8 cellular contexts compared by ENCODE assay signal in the genomic region with DNA sequence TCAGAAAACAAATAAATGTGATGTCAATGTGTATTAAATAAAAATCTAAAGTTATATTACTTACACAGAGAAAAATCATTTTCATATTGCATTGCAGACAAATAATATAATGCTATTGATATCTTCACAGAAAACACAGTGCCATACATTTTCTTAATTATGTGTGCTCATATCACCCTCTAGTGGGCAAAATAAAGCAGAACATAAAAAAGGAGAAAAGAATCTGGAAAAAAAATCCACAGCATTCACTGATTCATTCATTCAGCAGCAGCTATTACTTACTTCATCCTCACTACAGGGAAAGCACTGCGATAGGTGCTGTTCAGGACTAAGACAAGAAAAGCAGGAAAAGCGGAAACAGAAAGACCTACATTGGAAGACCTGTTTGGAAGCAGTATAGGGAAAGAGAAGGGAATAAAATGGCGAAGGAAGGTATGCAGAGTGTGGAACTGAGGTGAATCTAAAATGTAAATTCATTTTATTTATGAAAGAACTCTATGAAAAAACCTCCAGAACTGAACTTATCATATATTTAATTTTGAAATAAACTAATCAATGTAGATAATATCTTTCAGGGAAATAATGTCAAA.
A peak's percentile ranks its signal among the peaks of the same experiment; 100 is the strongest.
DNase-seq lines count a peak whose midpoint lies in the region; ATAC-seq and TF ChIP-seq lines count a peak whose summit lies in the region.

No MANE protein-coding gene starts in this region.

- H2BK120ac ChIP-seq in neuronal stem cell (ENCODE audit: low read depth, low read length): no peak overlapping the region

- no peak overlapping the region for H3K14ac ChIP-seq in neuronal stem cell (ENCODE audit: low read length)

- no peak overlapping the region for H2BK15ac ChIP-seq in neuronal stem cell (ENCODE audit: low read length)

- H3K9ac ChIP-seq in neuronal stem cell (ENCODE audit: low read depth, low read length, poor library complexity): no peak overlapping the region

- no peak overlapping the region for H3K27ac Mint-ChIP-seq in stimulated activated naive CD8-positive, alpha-beta T cell treated with anti-CD3 and anti-CD28 coated beads, Interleukin-15, amount 100 ng/mL, for 72 hours

- H3K9me3 Mint-ChIP-seq in stimulated activated naive CD8-positive, alpha-beta T cell treated with anti-CD3 and anti-CD28 coated beads, Interleukin-15, amount 100 ng/mL, for 72 hours: no peaks in the 10 kb centered on the region

- H3K4ac ChIP-seq in neuronal stem cell (ENCODE audit: low read length): no peak overlapping the region

- no peaks in the 10 kb centered on the region for H3K27me3 Mint-ChIP-seq in stimulated activated naive CD8-positive, alpha-beta T cell treated with anti-CD3 and anti-CD28 coated beads, Interleukin-15, amount 100 ng/mL, for 72 hours

- no CpG with 5 or more reads among the region's 3 CpGs for WGBS in neuronal stem cell (ENCODE audit: extremely low coverage in 2 of 2, insufficient read length in 2 of 2, insufficient replicate concordance in 1 of 2), 2 donors

- DNase-seq in A172 (ENCODE audit: low spot score): peak; percentile 19
- DNase-seq in GM06990 (ENCODE audit: extremely low read depth, insufficient read length): peak; percentile 23
- peak; percentile 31 for DNase-seq in NCI-H748 treated with DMSO at 0.1 percent for 48 hours (lab: John Stamatoyannopoulos, UW)
- DNase-seq in dermis blood vessel endothelial cell: peak; percentile 62
- peak; percentile 9 for DNase-seq in neuronal stem cell (ENCODE audit: low spot score)
- no peak for DNase-seq in stimulated activated naive CD8-positive, alpha-beta T cell treated with anti-CD3 and anti-CD28 coated beads, Interleukin-15, amount 100 ng/mL, for 72 hours
- no peak for DNase-seq in GM19240 (ENCODE audit: insufficient read length, low spot score)

- H2BK12ac ChIP-seq in neuronal stem cell (ENCODE audit: low read length): no peak overlapping the region

- peak; percentile 64 for ATAC-seq in HG03064 (IDR thresholded peaks at IDR 0.05; ENCODE audit: low read depth, unreplicated experiment)
- ATAC-seq in stimulated activated naive CD8-positive, alpha-beta T cell treated with anti-CD3 and anti-CD28 coated beads, Interleukin-15, amount 100 ng/mL, for 72 hours: no peak

- no peaks in the 10 kb centered on the region for H3K9me3 ChIP-seq in neuronal stem cell (replicated peaks in 1 of 2; ENCODE audit: control insufficient read depth in 2 of 2, insufficient read depth in 1 of 2, low read depth in 1 of 2, low read length in 2 of 2)

- no peak overlapping the region for H3K23ac ChIP-seq in neuronal stem cell (ENCODE audit: low read depth, low read length, poor library complexity)

- no peak overlapping the region for H4K91ac ChIP-seq in neuronal stem cell (ENCODE audit: low read depth, low read length, poor library complexity)

- no peak overlapping the region for H3K4me3 Mint-ChIP-seq in stimulated activated naive CD8-positive, alpha-beta T cell treated with anti-CD3 and anti-CD28 coated beads, Interleukin-15, amount 100 ng/mL, for 72 hours

- H4K8ac ChIP-seq in neuronal stem cell (ENCODE audit: low read depth, low read length): no peak overlapping the region

- no peaks in the 10 kb centered on the region for H3K4me1 Mint-ChIP-seq in stimulated activated naive CD8-positive, alpha-beta T cell treated with anti-CD3 and anti-CD28 coated beads, Interleukin-15, amount 100 ng/mL, for 72 hours

- H3K27ac ChIP-seq in neuronal stem cell (replicated peaks; ENCODE audit: low read length): no peak overlapping the region

- H3K4me2 ChIP-seq in neuronal stem cell (ENCODE audit: insufficient read depth, low read length, poor library complexity, severe bottlenecking): no peak overlapping the region

- TF ChIP-seq CTCF in GM06990 (IDR thresholded peaks at IDR 0.05; ENCODE audit: insufficient read depth, low read length, poor library complexity, severe bottlenecking): peak; percentile 56

- no peak overlapping the region for H2BK5ac ChIP-seq in neuronal stem cell (ENCODE audit: low read length)

- H3K79me1 ChIP-seq in neuronal stem cell (ENCODE audit: low read depth, low read length): no peaks in the 10 kb centered on the region

- H3K36me3 ChIP-seq in GM06990 (ENCODE audit: control insufficient read depth, insufficient read depth, low read length) (peaks cover 3% of the 10 kb centered on the region), neuronal stem cell (replicated peaks in 1 of 2; ENCODE audit: control insufficient read depth in 2 of 2, insufficient read depth in 2 of 2, low read length in 2 of 2) (peaks cover 0 to 29% of the 10 kb centered on the region in 2 donors)

- no peak overlapping the region for H2AK5ac ChIP-seq in neuronal stem cell (ENCODE audit: low read depth, low read length)

- no peak overlapping the region for H3K18ac ChIP-seq in neuronal stem cell (ENCODE audit: low read length)

- H3K4me1 ChIP-seq in neuronal stem cell (ENCODE audit: control insufficient read depth in 2 of 2, insufficient read depth in 1 of 2, low read depth in 1 of 2, low read length in 2 of 2): no peaks in the 10 kb centered on the region

- no peak overlapping the region for H3K4me3 ChIP-seq in GM06990 (replicated peaks; ENCODE audit: low read depth, low read length)
- H3K4me3 ChIP-seq in neuronal stem cell (ENCODE audit: low read length in 2 of 2): no peak overlapping the region

- H3K27me3 ChIP-seq in GM06990 (replicated peaks; ENCODE audit: control insufficient read depth, insufficient read depth, low read length): no peaks in the 10 kb centered on the region
- no peaks in the 10 kb centered on the region for H3K27me3 ChIP-seq in neuronal stem cell (ENCODE audit: control insufficient read depth in 3 of 3, insufficient read depth in 3 of 3, low read depth in 1 of 3, low read length in 3 of 3)

- no peak overlapping the region for H2AFZ ChIP-seq in neuronal stem cell (ENCODE audit: low read length)

Comparison
In these comparisons a context has a peak if more than half of its experiments do, and no peak if none do; other contexts are left out.
1. DNase-seq: peak in A172 (single experiment), GM06990 (single experiment), NCI-H748 treated with DMSO at 0.1 percent for 48 hours (single experiment), dermis blood vessel endothelial cell (single experiment) and neuronal stem cell (single experiment); none in stimulated activated naive CD8-positive, alpha-beta T cell treated with anti-CD3 and anti-CD28 coated beads, Interleukin-15, amount 100 ng/mL, for 72 hours (0 of 2) and GM19240 (single experiment).